In the genomic region with DNA sequence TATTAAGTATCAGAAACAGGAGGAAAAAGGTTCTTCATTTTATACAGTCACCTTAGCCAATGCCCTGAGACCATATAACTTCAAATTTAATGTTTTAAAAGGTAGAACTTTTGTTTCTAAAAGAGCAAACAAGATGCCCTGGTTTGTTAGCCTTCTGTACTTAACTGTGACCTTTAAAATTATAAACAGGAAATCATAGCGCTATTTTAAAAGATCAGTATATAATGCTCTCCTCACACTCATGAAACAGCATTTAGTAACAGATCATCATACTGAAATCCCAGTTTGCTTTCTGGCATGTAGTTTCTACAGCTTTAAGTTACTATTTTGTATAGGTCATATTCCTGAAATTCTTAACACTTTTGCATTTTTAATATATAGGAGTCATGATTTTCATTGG, we compare ENCODE assay signal across 27 cellular contexts. TPM values are rescaled to one million over a fixed set of nuclear protein-coding genes. Genes with fewer than 3 reads are reported as not detected.
DNase-seq lines count a peak whose midpoint lies in the region; ATAC-seq and TF ChIP-seq lines count a peak whose summit lies in the region.
"Had no signal": no experiment of that assay in that cellular context is flagged by ENCODE, and none has a peak within 500 bp of the region (broad histone marks: within the 10 kb centered on the region; RNA-seq: fewer than 3 reads in every experiment).

No MANE protein-coding gene starts in this region.

- no peaks in the 10 kb centered on the region for H3K9me3 ChIP-seq in hepatocyte (ENCODE audit: low read depth)
- H3K9me3 ChIP-seq in smooth muscle cell (replicated peaks; ENCODE audit: low read depth): no peaks in the 10 kb centered on the region
- H3K9me3 ChIP-seq: esophagus squamous epithelium, right lobe of liver had no signal

- H3K36me3 Mint-ChIP-seq in HFFc6 (ENCODE audit: low read depth): no peaks in the 10 kb centered on the region

- no peaks in the 10 kb centered on the region for H3K9me3 Mint-ChIP-seq in HFFc6
- H3K9me3 Mint-ChIP-seq: activated T-helper 17 cell treated with anti-CD3 and anti-CD28 coated beads, Interleukin-2, amount 50 U/mL, for 72 hours; endodermal cell; stimulated activated memory B cell treated with anti-CD40 and anti-IgM and Interleukin-4, amounts not matched to agents 10 μg/mL and 1 μg/mL and 100 μg/mL, for 72 hours had no signal

- H3K9me2 ChIP-seq in hepatocyte (replicated peaks; ENCODE audit: insufficient read depth): no peaks in the 10 kb centered on the region

- H3K27ac ChIP-seq in VCaP (peak overlapping the region; percentile 79), hepatocyte (peak overlapping the region; percentile 25), smooth muscle cell (ENCODE audit: low read depth) (peak overlapping the region; percentile 22)
- H3K27ac ChIP-seq: right lobe of liver had no signal

- TF ChIP-seq CTCF in HFFc6 (IDR thresholded peaks at IDR 0.05) (no peak), VCaP (conservative IDR thresholded peaks at IDR 0.05) (no peak), hepatocyte (IDR thresholded peaks at IDR 0.05; ENCODE audit: poor library complexity) (no peak), smooth muscle cell (IDR thresholded peaks at IDR 0.05; ENCODE audit: borderline replicate concordance, insufficient read depth, poor library complexity, severe bottlenecking) (no peak)

- H4K20me1 ChIP-seq in hepatocyte (ENCODE audit: insufficient read depth, poor library complexity, severe bottlenecking) (no peaks in the 10 kb centered on the region), smooth muscle cell (ENCODE audit: low read depth) (no peaks in the 10 kb centered on the region)

- no peak for ATAC-seq in GM21367 (IDR thresholded peaks at IDR 0.05; ENCODE audit: unreplicated experiment)
- ATAC-seq: activated CD4-positive, CD25-positive, alpha-beta regulatory T cell treated with anti-CD3 and anti-CD28 coated beads, Interleukin-2, amount 50 U/mL, for 24 hours; activated naive CD4-positive, alpha-beta T cell treated with anti-CD3 and anti-CD28 coated beads, Interleukin-2, amount 50 U/mL, for 72 hours; activated T-helper 17 cell treated with anti-CD3 and anti-CD28 coated beads, Interleukin-2, amount 50 U/mL, for 72 hours; Panc1; stimulated activated memory B cell treated with anti-CD40 and anti-IgM and Interleukin-4, amounts not matched to agents 10 μg/mL and 1 μg/mL and 100 μg/mL, for 72 hours had no signal

- no peaks in the 10 kb centered on the region for H3F3A ChIP-seq in smooth muscle cell (ENCODE audit: low read depth)

- H2AFZ ChIP-seq in hepatocyte: no peak overlapping the region
- no peak overlapping the region for H2AFZ ChIP-seq in smooth muscle cell (ENCODE audit: low read depth)

- H3K4me1 ChIP-seq in hepatocyte (ENCODE audit: insufficient read depth) (peaks cover 8% of the 10 kb centered on the region), smooth muscle cell (ENCODE audit: low read depth) (no peaks in the 10 kb centered on the region)
- H3K4me1 ChIP-seq: right lobe of liver had no signal

- H3K27me3 Mint-ChIP-seq in HFFc6 (ENCODE audit: insufficient read depth): no peaks in the 10 kb centered on the region; the same call in 1 of the 2 replicates
- H3K27me3 Mint-ChIP-seq: activated T-helper 17 cell treated with anti-CD3 and anti-CD28 coated beads, Interleukin-2, amount 50 U/mL, for 72 hours; stimulated activated memory B cell treated with anti-CD40 and anti-IgM and Interleukin-4, amounts not matched to agents 10 μg/mL and 1 μg/mL and 100 μg/mL, for 72 hours had no signal

- H3K4me2 ChIP-seq in hepatocyte (no peak overlapping the region), smooth muscle cell (peak overlapping the region; percentile 51)

- H3K36me3 ChIP-seq in hepatocyte (replicated peaks; ENCODE audit: insufficient read depth, low read depth): no peaks in the 10 kb centered on the region
- H3K36me3 ChIP-seq in smooth muscle cell (ENCODE audit: low read depth): no peaks in the 10 kb centered on the region
- H3K36me3 ChIP-seq: right lobe of liver had no signal

- WGBS in hepatocyte (ENCODE audit: low lambda C conversion rate, missing lambda C conversion rate): 73% methylated on average over 1 of the region's 1 CpG
- 50% methylated on average over 1 of the region's 1 CpG for WGBS in smooth muscle cell (ENCODE audit: low lambda C conversion rate)

- peak overlapping the region; percentile 44 for H3K27ac Mint-ChIP-seq in HFFc6
- H3K27ac Mint-ChIP-seq: activated naive CD4-positive, alpha-beta T cell treated with anti-CD3 and anti-CD28 coated beads, Interleukin-2, amount 50 U/mL, for 72 hours; CD14-positive monocyte; stimulated activated memory B cell treated with anti-CD40 and anti-IgM and Interleukin-4, amounts not matched to agents 10 μg/mL and 1 μg/mL and 100 μg/mL, for 72 hours had no signal

- peaks cover 25% of the 10 kb centered on the region for H3K4me1 Mint-ChIP-seq in HFFc6 (ENCODE audit: low read depth)

- no peak overlapping the region for H3K4me3 Mint-ChIP-seq in HFFc6
- H3K4me3 Mint-ChIP-seq: activated T-helper 17 cell treated with anti-CD3 and anti-CD28 coated beads, Interleukin-2, amount 50 U/mL, for 72 hours; CD14-positive monocyte; endodermal cell; stimulated activated memory B cell treated with anti-CD40 and anti-IgM and Interleukin-4, amounts not matched to agents 10 μg/mL and 1 μg/mL and 100 μg/mL, for 72 hours had no signal

- no peak for DNase-seq in HFFc6
- no peak for DNase-seq in hepatocyte (ENCODE audit: low spot score)
- no peak for DNase-seq in smooth muscle cell (lab: John Stamatoyannopoulos, UW; ENCODE audit: unreplicated experiment)
- no peak for DNase-seq in SW480 (ENCODE audit: low spot score)
- no peak for DNase-seq in NCI-H1436 (lab: John Stamatoyannopoulos, UW)
- DNase-seq in GOT3 (lab: John Stamatoyannopoulos, UW): no peak
- DNase-seq: activated CD4-positive, alpha-beta T cell treated with anti-CD3 and anti-CD28 coated beads, Interleukin-2, amount 50 U/mL, for 48 hours; activated CD8-positive, alpha-beta memory T cell treated with anti-CD3 and anti-CD28 coated beads, Interleukin-2, amount 50 U/mL, for 48 hours; endodermal cell; esophagus squamous epithelium; kidney; NCI-H1048; NCI-H1694 treated with DMSO at 0.1 percent for 48 hours; NCI-H2171; NCI-H524 treated with DMSO at 0.1 percent for 48 hours; NK-92 treated with Interleukin-12 subunit alpha and Interleukin-12 subunit beta, amount 100 ng/mL, for 24 hours; right lobe of liver; stimulated activated CD4-positive, alpha-beta T cell treated with anti-CD3 and anti-CD28 coated beads, Interleukin-12 subunit alpha, Interleukin-12 subunit beta, amount 100 ng/mL, for 4 hours; stimulated activated CD4-positive, alpha-beta T cell treated with anti-CD3 and anti-CD28 coated beads, Interleukin-4, amount 100 ng/mL, for 24 hours had no signal

- peaks cover 9% of the 10 kb centered on the region for H3K79me2 ChIP-seq in hepatocyte
- H3K79me2 ChIP-seq in smooth muscle cell (ENCODE audit: low read depth): peaks cover 19% of the 10 kb centered on the region

- H3K27me3 ChIP-seq in hepatocyte (no peaks in the 10 kb centered on the region), smooth muscle cell (ENCODE audit: low read depth) (no peaks in the 10 kb centered on the region)
- H3K27me3 ChIP-seq: esophagus squamous epithelium, right lobe of liver had no signal

- H3K4me3 ChIP-seq in hepatocyte (no peak overlapping the region), smooth muscle cell (no peak overlapping the region)
- H3K4me3 ChIP-seq: esophagus squamous epithelium, right lobe of liver had no signal

- H3K9ac ChIP-seq in smooth muscle cell (ENCODE audit: low read depth): no peak overlapping the region

RNA-seq across cellular contexts. Expression of a gene that starts 20.3 kb away (rescaled TPM):
- total RNA-seq in HFFc6 (2021; fragmentation: NEBNext Ultra II Directional; extraction: Animal tissue kit (Norgen Biotek cat#: 25700)): 10 to 100 TPM; 10.3 to 13.2 (median 12.6) TPM
- total RNA-seq in hepatocyte (17.7 and 21.3 TPM in 2 replicates), smooth muscle cell (15.1 and 19.0 TPM in 2 replicates)
- polyA plus RNA-seq in hepatocyte (5.2 and 6.7 TPM in 2 replicates), smooth muscle cell (7.0 and 7.1 TPM in 2 replicates)

Comparison
In these comparisons a context has a peak if more than half of its experiments do, and no peak if none do; other contexts are left out.
1. H3K27ac ChIP-seq: peak in every context shown above with its lines; median percentile 79 in VCaP; 25 in hepatocyte; 22 in smooth muscle cell.